18 cellular contexts compared by ENCODE assay signal in the genomic region with DNA sequence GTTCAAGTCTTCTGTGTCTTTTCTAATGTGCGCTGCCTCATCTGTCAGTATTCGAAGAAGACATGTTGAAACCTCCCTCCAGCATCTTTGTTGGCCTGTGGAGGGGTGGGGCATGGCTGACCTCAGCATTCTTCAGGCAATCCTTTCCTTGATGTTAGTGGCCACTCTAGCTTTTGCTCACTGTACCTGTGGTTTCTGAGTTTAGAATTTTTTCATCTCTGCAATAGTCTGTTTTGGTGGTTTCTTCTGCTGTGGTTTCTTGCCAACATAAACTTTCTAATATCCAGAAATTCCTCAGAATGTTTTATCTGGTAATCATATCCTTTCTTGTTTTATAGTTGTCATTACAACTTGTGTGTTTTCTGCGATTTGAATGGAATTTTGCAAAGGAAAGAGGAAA.
DNase-seq lines count a peak whose midpoint lies in the region; ATAC-seq, FAIRE-seq and TF ChIP-seq lines count a peak whose summit lies in the region.
"Had no signal": no experiment of that assay in that cellular context is flagged by ENCODE, and none has a peak within 500 bp of the region (broad histone marks: within the 10 kb centered on the region; RNA-seq: fewer than 3 reads in every experiment).

No MANE protein-coding gene starts in this region.

- H3K9me3 ChIP-seq in SK-N-SH (peaks cover 12% of the 10 kb centered on the region; the same call in 1 of the 2 replicates), smooth muscle cell (replicated peaks; ENCODE audit: low read depth) (no peaks in the 10 kb centered on the region), T-helper 17 cell (ENCODE audit: control insufficient read depth, low read length, poor library complexity, severe bottlenecking) (no peaks in the 10 kb centered on the region)
- H3K9me3 ChIP-seq: Caco-2, thoracic aorta had no signal

- H3K4me2 ChIP-seq in SK-N-SH (0 out of 2 replicates have a peak overlapping the region, but pooled peaks have one; percentile 1), smooth muscle cell (peak overlapping the region; percentile 42)

- H3K27me3 Mint-ChIP-seq in T-helper 17 cell: peaks cover 19% of the 10 kb centered on the region

- H3K36me3 Mint-ChIP-seq in T-helper 17 cell (ENCODE audit: low read depth): peaks cover 2% of the 10 kb centered on the region
- H3K36me3 Mint-ChIP-seq: naive thymus-derived CD4-positive, alpha-beta T cell had no signal

- H3K27me3 ChIP-seq in SK-N-SH (ENCODE audit: insufficient read depth) (no peaks in the 10 kb centered on the region), smooth muscle cell (ENCODE audit: low read depth) (no peaks in the 10 kb centered on the region)

- TF ChIP-seq CTCF in SK-N-SH (IDR thresholded peaks at IDR 0.05) (no peak), fibroblast of mammary gland (conservative IDR thresholded peaks at IDR 0.05; ENCODE audit: control insufficient read depth, insufficient read depth, low read depth, low read length) (no peak), smooth muscle cell (IDR thresholded peaks at IDR 0.05; ENCODE audit: borderline replicate concordance, insufficient read depth, poor library complexity, severe bottlenecking) (no peak)

- no peak overlapping the region for H3K4me3 Mint-ChIP-seq in T-helper 17 cell
- H3K4me3 Mint-ChIP-seq: naive thymus-derived CD4-positive, alpha-beta T cell had no signal

- no peaks in the 10 kb centered on the region for H4K20me1 ChIP-seq in SK-N-SH (ENCODE audit: insufficient read depth)
- H4K20me1 ChIP-seq in smooth muscle cell (ENCODE audit: low read depth): no peaks in the 10 kb centered on the region

- H3K27ac Mint-ChIP-seq in T-helper 17 cell: no peak overlapping the region
- H3K27ac Mint-ChIP-seq: naive thymus-derived CD4-positive, alpha-beta T cell had no signal

- no peak overlapping the region for H2AFZ ChIP-seq in SK-N-SH (ENCODE audit: low read depth)
- no peak overlapping the region for H2AFZ ChIP-seq in smooth muscle cell (ENCODE audit: low read depth)

- ATAC-seq in T-helper 17 cell: no peak
- ATAC-seq in GM21526 (IDR thresholded peaks at IDR 0.05; ENCODE audit: low FRiP score, unreplicated experiment): no peak
- ATAC-seq: naive thymus-derived CD4-positive, alpha-beta T cell had no signal

- FAIRE-seq in H54 (lab: Jason Lieb, UNC): peak; percentile 72
- FAIRE-seq: islet of Langerhans, small intestine had no signal

- H3K9me2 ChIP-seq in SK-N-SH: no peaks in the 10 kb centered on the region

- no peaks in the 10 kb centered on the region for H3K4me1 Mint-ChIP-seq in T-helper 17 cell
- H3K4me1 Mint-ChIP-seq: naive thymus-derived CD4-positive, alpha-beta T cell had no signal

- H3K4me3 ChIP-seq in SK-N-SH (ENCODE audit: low read depth in 2 of 2, low read length in 1 of 2): no peak overlapping the region
- H3K4me3 ChIP-seq in fibroblast of mammary gland (ENCODE audit: control insufficient read depth, low read depth, low read length): no peak overlapping the region
- no peak overlapping the region for H3K4me3 ChIP-seq in smooth muscle cell
- H3K4me3 ChIP-seq: thoracic aorta had no signal

- CTCF ChIA-PET in SK-N-SH (lab: Yijun Ruan, JAX): interaction anchor here (1.4 kb wide), 1 partner anchor 11 kb away, joined by 3 read pairs; no protein-coding TSS in a partner anchor

- DNase-seq in H54 (ENCODE audit: insufficient read length, low spot score): no peak
- DNase-seq in SK-N-SH: no peak
- peak; percentile 66 for DNase-seq in fibroblast of mammary gland (ENCODE audit: low read depth)
- no peak for DNase-seq in smooth muscle cell (lab: John Stamatoyannopoulos, UW; ENCODE audit: unreplicated experiment)
- no peak for DNase-seq in DMS79 treated with DMSO at 0.1 percent for 48 hours (lab: John Stamatoyannopoulos, UW)
- DNase-seq in T-helper 17 cell: no peak
- DNase-seq in SW 1271 (lab: John Stamatoyannopoulos, UW): no peak
- DNase-seq: activated CD4-positive, alpha-beta T cell treated with anti-CD3 and anti-CD28 coated beads, Interleukin-2, amount 50 U/mL, for 48 hours; activated effector memory CD4-positive, alpha-beta T cell treated with Interleukin-2 at 50 U/mL for 16 hours; Caco-2; foreskin melanocyte; naive thymus-derived CD4-positive, alpha-beta T cell; NCI-H1048; NCI-H345; small intestine had no signal

- 66% methylated on average over 3 of the region's 3 CpGs for WGBS in SK-N-SH (ENCODE audit: low lambda C conversion rate)
- 48% methylated on average over 3 of the region's 3 CpGs for WGBS in smooth muscle cell (ENCODE audit: low lambda C conversion rate)

- POLR2A ChIA-PET in SK-N-SH (lab: Yijun Ruan, JAX): no interaction called here

- H3K36me3 ChIP-seq in SK-N-SH (replicated peaks in 1 of 2; ENCODE audit: control insufficient read depth in 1 of 2, insufficient read depth in 2 of 2, low read length in 1 of 2) (peaks cover 0 to 17% of the 10 kb centered on the region in 2 experiments), smooth muscle cell (ENCODE audit: low read depth) (no peaks in the 10 kb centered on the region)
- H3K36me3 ChIP-seq: thoracic aorta had no signal

- H3F3A ChIP-seq in SK-N-SH (replicated peaks; ENCODE audit: insufficient read depth) (peaks cover 29% of the 10 kb centered on the region), smooth muscle cell (ENCODE audit: low read depth) (no peaks in the 10 kb centered on the region)

- TF ChIP-seq RAD21 in SK-N-SH (IDR thresholded peaks at IDR 0.05; ENCODE audit: low read length): no peak

- peak overlapping the region; percentile 20 to 39; a peak in 3 of 4 replicates for H3K27ac ChIP-seq in SK-N-SH (ENCODE audit: low read depth in 2 of 2, low read length in 1 of 2)
- peak overlapping the region; percentile 37 for H3K27ac ChIP-seq in smooth muscle cell (ENCODE audit: low read depth)
- H3K27ac ChIP-seq: thoracic aorta had no signal

- TF ChIP-seq POLR2A in H54 (IDR thresholded peaks at IDR 0.05; ENCODE audit: low read depth, low read length): no peak

- H3K79me2 ChIP-seq in SK-N-SH (ENCODE audit: insufficient read depth) (peaks cover 4% of the 10 kb centered on the region; the same call in 1 of the 2 replicates), smooth muscle cell (ENCODE audit: low read depth) (no peaks in the 10 kb centered on the region)

- H3K9ac ChIP-seq in SK-N-SH (no peak overlapping the region), smooth muscle cell (ENCODE audit: low read depth) (no peak overlapping the region)

- H3K4me1 ChIP-seq in SK-N-SH (ENCODE audit: control insufficient read depth in 1 of 2, insufficient read depth in 2 of 2, low read depth in 1 of 2, low read length in 1 of 2) (peaks cover 0 to 16% of the 10 kb centered on the region in 2 experiments; a peak in 1 of 4 replicates), smooth muscle cell (ENCODE audit: low read depth) (peaks cover 5% of the 10 kb centered on the region)
- H3K4me1 ChIP-seq: Caco-2 had no signal

- TF ChIP-seq EP300 in SK-N-SH (IDR thresholded peaks at IDR 0.05; ENCODE audit: borderline replicate concordance in 1 of 2, low read depth in 1 of 2, low read length in 1 of 2): peak in 1 of 2 experiments; percentile 65; a peak in 2 of 4 replicates

TF ChIP-seq in SK-N-SH, 30 proteins besides CTCF, POLR2A, EP300 and RAD21:
- peak; percentile 72 for TF ChIP-seq JUND (IDR thresholded peaks at IDR 0.05)
- peak; percentile 81 for TF ChIP-seq TCF12 (IDR thresholded peaks at IDR 0.05)
- peak; percentile 89 for TF ChIP-seq NFIC (IDR thresholded peaks at IDR 0.05; ENCODE audit: borderline replicate concordance)
- peak; percentile 77; the same call in 1 of the 2 replicates for TF ChIP-seq TEAD4 (IDR thresholded peaks at IDR 0.05; ENCODE audit: borderline replicate concordance, insufficient read depth)
- TF ChIP-seq, protein P1, sequence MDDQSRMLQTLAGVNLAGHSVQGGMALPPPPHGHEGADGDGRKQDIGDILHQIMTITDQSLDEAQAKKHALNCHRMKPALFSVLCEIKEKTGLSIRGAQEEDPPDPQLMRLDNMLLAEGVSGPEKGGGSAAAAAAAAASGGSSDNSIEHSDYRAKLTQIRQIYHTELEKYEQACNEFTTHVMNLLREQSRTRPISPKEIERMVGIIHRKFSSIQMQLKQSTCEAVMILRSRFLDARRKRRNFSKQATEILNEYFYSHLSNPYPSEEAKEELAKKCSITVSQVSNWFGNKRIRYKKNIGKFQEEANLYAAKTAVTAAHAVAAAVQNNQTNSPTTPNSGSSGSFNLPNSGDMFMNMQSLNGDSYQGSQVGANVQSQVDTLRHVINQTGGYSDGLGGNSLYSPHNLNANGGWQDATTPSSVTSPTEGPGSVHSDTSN (IDR thresholded peaks at IDR 0.05): peak; percentile 57
- no peak for TF ChIP-seq RFX5 (IDR thresholded peaks at IDR 0.05; ENCODE audit: low read length)
- TF ChIP-seq FOSL2 (IDR thresholded peaks at IDR 0.05; ENCODE audit: borderline replicate concordance, low read depth): peak; percentile 36; the same call in 1 of the 2 replicates
- TF ChIP-seq TAF1 (IDR thresholded peaks at IDR 0.05; ENCODE audit: borderline replicate concordance, low read depth, low read length): no peak
- peak; percentile 50 for TF ChIP-seq RXRA (IDR thresholded peaks at IDR 0.05; ENCODE audit: borderline replicate concordance, low read depth)
- no peak for TF ChIP-seq NRF1 (IDR thresholded peaks at IDR 0.05; ENCODE audit: low read depth, low read length)
- TF ChIP-seq YY1 (IDR thresholded peaks at IDR 0.05; ENCODE audit: low read depth): no peak
- TF ChIP-seq, protein P2, sequence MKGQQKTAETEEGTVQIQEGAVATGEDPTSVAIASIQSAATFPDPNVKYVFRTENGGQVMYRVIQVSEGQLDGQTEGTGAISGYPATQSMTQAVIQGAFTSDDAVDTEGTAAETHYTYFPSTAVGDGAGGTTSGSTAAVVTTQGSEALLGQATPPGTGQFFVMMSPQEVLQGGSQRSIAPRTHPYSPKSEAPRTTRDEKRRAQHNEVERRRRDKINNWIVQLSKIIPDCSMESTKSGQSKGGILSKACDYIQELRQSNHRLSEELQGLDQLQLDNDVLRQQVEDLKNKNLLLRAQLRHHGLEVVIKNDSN (IDR thresholded peaks at IDR 0.05; ENCODE audit: borderline replicate concordance, low read depth): no peak
- TF ChIP-seq GATA2 (CRISPR knock-in tag; IDR thresholded peaks at IDR 0.05): no peak
- TF ChIP-seq FOXJ3 (CRISPR knock-in tag; IDR thresholded peaks at IDR 0.05): no peak
- 0 out of 2 replicates have a peak, but pooled peaks have one; percentile 16 for TF ChIP-seq MEF2A (IDR thresholded peaks at IDR 0.05; ENCODE audit: borderline replicate concordance, low read depth)
- TF ChIP-seq POLR2AphosphoS5 (IDR thresholded peaks at IDR 0.05; ENCODE audit: low read depth, low read length): 0 out of 2 replicates have a peak, but pooled peaks have one; percentile 15
- TF ChIP-seq, protein P3, sequence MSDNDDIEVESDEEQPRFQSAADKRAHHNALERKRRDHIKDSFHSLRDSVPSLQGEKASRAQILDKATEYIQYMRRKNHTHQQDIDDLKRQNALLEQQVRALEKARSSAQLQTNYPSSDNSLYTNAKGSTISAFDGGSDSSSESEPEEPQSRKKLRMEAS (IDR thresholded peaks at IDR 0.05; ENCODE audit: low read depth): 0 out of 2 replicates have a peak, but pooled peaks have one; percentile 10
